In the genomic region with DNA sequence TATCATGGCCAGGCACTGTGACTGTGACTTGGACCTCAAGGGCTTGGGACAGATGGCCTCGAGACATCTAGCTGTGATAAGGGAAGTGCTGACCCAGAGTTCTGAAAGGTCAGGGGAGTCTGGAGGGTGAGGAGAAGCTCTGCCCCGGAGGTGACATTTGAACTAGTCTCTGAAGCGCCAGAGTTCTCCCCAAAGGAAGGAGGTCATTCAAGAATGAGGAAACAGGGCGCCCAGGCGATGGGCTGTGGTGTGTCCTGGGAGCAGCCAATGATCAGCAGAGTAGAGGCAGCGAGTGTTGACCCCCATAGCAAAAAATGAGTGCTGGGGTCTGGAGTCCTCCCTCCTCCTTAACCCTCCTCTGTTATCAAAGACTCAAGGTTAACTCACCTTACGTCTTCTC, we compare ENCODE assay signal across 21 cellular contexts. TPM values are rescaled to one million over a fixed set of nuclear protein-coding genes. Genes with fewer than 3 reads are reported as not detected.
"Had no signal": no experiment of that assay in that cellular context is flagged by ENCODE, and none has a peak within 500 bp of the region (broad histone marks: within the 10 kb centered on the region; RNA-seq: fewer than 3 reads in every experiment).

No MANE protein-coding gene starts in this region.

- H3K4me3 Mint-ChIP-seq: activated naive CD4-positive, alpha-beta T cell treated with anti-CD3 and anti-CD28 coated beads for 36 hours; stimulated activated naive CD8-positive, alpha-beta T cell treated with anti-CD3 and anti-CD28 coated beads, Interleukin-15, amount 100 ng/mL, for 72 hours; T-helper 2 cell treated with Interferon-gamma antibody and Interleukin-4, amounts not matched to agents 5 μg/mL and 100 μg/mL, for 36 hours had no signal

- H3K27ac Mint-ChIP-seq: activated naive CD4-positive, alpha-beta T cell treated with anti-CD3 and anti-CD28 coated beads for 36 hours; activated T-helper 2 cell treated with anti-CD3 and anti-CD28 coated beads, Interferon-gamma antibody, Interleukin-2, Interleukin-4, amounts not matched to agents 10 μg/mL and 5 μg/mL and 100 μg/mL, durations not matched to agents 14 hours and 24 hours and 36 hours; T-helper 2 cell treated with Interferon-gamma antibody and Interleukin-4, amounts not matched to agents 5 μg/mL and 100 μg/mL, for 36 hours had no signal

- H3K27ac ChIP-seq: colonic mucosa, esophagus muscularis mucosa, hepatocyte had no signal

- H2AFZ ChIP-seq: hepatocyte had no signal

- ATAC-seq: left lobe of liver; stimulated activated naive CD8-positive, alpha-beta T cell treated with anti-CD3 and anti-CD28 coated beads, Interleukin-15, amount 100 ng/mL, for 72 hours had no signal

- H3K9me3 ChIP-seq: colonic mucosa, esophagus muscularis mucosa had no signal

- H3K27me3 ChIP-seq: colonic mucosa, esophagus muscularis mucosa, hepatocyte had no signal

- H3K4me2 ChIP-seq: hepatocyte had no signal

- H3K36me3 Mint-ChIP-seq: naive B cell had no signal

- H3K36me3 ChIP-seq: colonic mucosa, esophagus muscularis mucosa had no signal

- H3K9me3 Mint-ChIP-seq: activated naive CD4-positive, alpha-beta T cell treated with anti-CD3 and anti-CD28 coated beads for 36 hours; activated T-helper 2 cell treated with anti-CD3 and anti-CD28 coated beads, Interferon-gamma antibody, Interleukin-2, Interleukin-4, amounts not matched to agents 10 μg/mL and 5 μg/mL and 100 μg/mL, durations not matched to agents 14 hours and 24 hours and 36 hours; naive B cell; stimulated activated naive CD8-positive, alpha-beta T cell treated with anti-CD3 and anti-CD28 coated beads, Interleukin-15, amount 100 ng/mL, for 72 hours; T-helper 2 cell treated with Interferon-gamma antibody and Interleukin-4, amounts not matched to agents 5 μg/mL and 100 μg/mL, for 36 hours had no signal

- H3K27me3 Mint-ChIP-seq: naive B cell; stimulated activated naive CD8-positive, alpha-beta T cell treated with anti-CD3 and anti-CD28 coated beads, Interleukin-15, amount 100 ng/mL, for 72 hours had no signal

- DNase-seq: activated CD4-positive, alpha-beta T cell treated with anti-CD3 and anti-CD28 coated beads, Interleukin-2, amount 50 U/mL, for 1 hour; activated CD8-positive, alpha-beta memory T cell treated with anti-CD3 and anti-CD28 coated beads for 24 hours; activated naive CD4-positive, alpha-beta T cell treated with anti-CD3 and anti-CD28 coated beads for 36 hours; central memory CD4-positive, alpha-beta T cell; colonic mucosa; mammary epithelial cell; naive B cell; nucleus accumbens; small intestine; stimulated activated CD4-positive, alpha-beta T cell treated with anti-CD3 and anti-CD28 coated beads, Interleukin-4, amount 100 ng/mL, for 4 hours; stimulated activated CD8-positive, alpha-beta memory T cell treated with anti-CD3 and anti-CD28 coated beads, Interleukin-4, amount 100 ng/mL, for 48 hours; stimulated activated naive CD8-positive, alpha-beta T cell treated with anti-CD3 and anti-CD28 coated beads, Interleukin-15, amount 100 ng/mL, for 72 hours had no signal

- H3K4me3 ChIP-seq: colonic mucosa, esophagus muscularis mucosa, hepatocyte had no signal

RNA-seq across cellular contexts. Expression of gene PPP1R1B, which starts 15.1 kb away (rescaled TPM):
- total RNA-seq: activated T-helper 2 cell treated with anti-CD3 and anti-CD28 coated beads, Interferon-gamma antibody, Interleukin-2, Interleukin-4, amounts not matched to agents 10 μg/mL and 5 μg/mL and 100 μg/mL, durations not matched to agents 14 hours and 24 hours and 36 hours; mononuclear cell had no signal

RNA-seq across cellular contexts. Expression of gene PNMT, which starts 26.4 kb away (rescaled TPM):
- total RNA-seq: activated naive CD4-positive, alpha-beta T cell treated with anti-CD3 and anti-CD28 coated beads for 36 hours; activated T-helper 2 cell treated with anti-CD3 and anti-CD28 coated beads, Interferon-gamma antibody, Interleukin-2, Interleukin-4, amounts not matched to agents 10 μg/mL and 5 μg/mL and 100 μg/mL, durations not matched to agents 14 hours and 24 hours and 36 hours; mammary epithelial cell; mononuclear cell had no signal
- polyA plus RNA-seq: keratinocyte, mammary epithelial cell had no signal

RNA-seq across cellular contexts. Expression of gene NEUROD2, which starts 34.2 kb away (rescaled TPM):
- total RNA-seq: activated naive CD4-positive, alpha-beta T cell treated with anti-CD3 and anti-CD28 coated beads for 36 hours; activated T-helper 2 cell treated with anti-CD3 and anti-CD28 coated beads, Interferon-gamma antibody, Interleukin-2, Interleukin-4, amounts not matched to agents 10 μg/mL and 5 μg/mL and 100 μg/mL, durations not matched to agents 14 hours and 24 hours and 36 hours; colonic mucosa; esophagus muscularis mucosa; hepatocyte; left lobe of liver; mammary epithelial cell; posterior vena cava; ureter had no signal
- polyA plus RNA-seq: hepatocyte, keratinocyte, mammary epithelial cell had no signal
